In genomic region chr12:115504241-115504941, GRCh38 we compare ENCODE assay signal across 10 cellular contexts.
DNase-seq lines count a peak whose midpoint lies in the region; ATAC-seq and TF ChIP-seq lines count a peak whose summit lies in the region.
"Had no signal": no experiment of that assay in that cellular context is flagged by ENCODE, and none has a peak within 500 bp of the region (broad histone marks: within the 10 kb centered on the region; RNA-seq: fewer than 3 reads in every experiment).

No MANE protein-coding gene starts in this region.

- no peak for DNase-seq in stimulated activated naive CD8-positive, alpha-beta T cell treated with anti-CD3 and anti-CD28 coated beads, Interleukin-15, amount 100 ng/mL, for 72 hours
- DNase-seq in stimulated activated naive CD8-positive, alpha-beta T cell treated with anti-CD3 and anti-CD28 coated beads, Interleukin-15, Interleukin-2, amounts not matched to agents 100 U/mL and 50 U/mL, for 24 hours, result no peak
- DNase-seq in left colon, result no peak
- DNase-seq in activated CD4-positive, alpha-beta T cell treated with anti-CD3 and anti-CD28 coated beads, Interleukin-2, amount 10 ng/mL, durations not matched to agents 24 days and 14 days, result no peak
- DNase-seq: lower lobe of right lung had no signal

- peaks cover 10% of the 10 kb centered on the region for H3K4me1 Mint-ChIP-seq in stimulated activated naive CD8-positive, alpha-beta T cell treated with anti-CD3 and anti-CD28 coated beads, Interleukin-15, amount 100 ng/mL, for 72 hours
- no peaks in the 10 kb centered on the region for H3K4me1 Mint-ChIP-seq in activated CD4-positive, alpha-beta T cell treated with anti-CD3 and anti-CD28 coated beads, Interleukin-2, amount 10 ng/mL, durations not matched to agents 24 days and 14 days

- TF ChIP-seq CTCF in gastroesophageal sphincter (IDR thresholded peaks at IDR 0.05), result no peak

- H3K27me3 ChIP-seq in gastroesophageal sphincter, result no peaks in the 10 kb centered on the region

- no peak for TF ChIP-seq POLR2A in gastroesophageal sphincter (IDR thresholded peaks at IDR 0.05)

- H3K4me1 ChIP-seq in gastroesophageal sphincter, result no peaks in the 10 kb centered on the region

- H3K4me3 Mint-ChIP-seq in stimulated activated naive CD8-positive, alpha-beta T cell treated with anti-CD3 and anti-CD28 coated beads, Interleukin-15, amount 100 ng/mL, for 72 hours, result no peak overlapping the region
- H3K4me3 Mint-ChIP-seq in activated CD4-positive, alpha-beta T cell treated with anti-CD3 and anti-CD28 coated beads, Interleukin-2, amount 10 ng/mL, durations not matched to agents 24 days and 14 days, result no peak overlapping the region

- H3K27me3 Mint-ChIP-seq in stimulated activated naive CD8-positive, alpha-beta T cell treated with anti-CD3 and anti-CD28 coated beads, Interleukin-15, amount 100 ng/mL, for 72 hours, result no peaks in the 10 kb centered on the region
- no peaks in the 10 kb centered on the region for H3K27me3 Mint-ChIP-seq in activated CD4-positive, alpha-beta T cell treated with anti-CD3 and anti-CD28 coated beads, Interleukin-2, amount 10 ng/mL, durations not matched to agents 24 days and 14 days

- WGBS in gastroesophageal sphincter (ENCODE audit: low coverage in 1 of 2), 2 donors, result 54 to 67% methylated on average over 3 of the region's 9 CpGs

- no peak for TF ChIP-seq EP300 in gastroesophageal sphincter (IDR thresholded peaks at IDR 0.05)

- no peak overlapping the region for H3K4me3 ChIP-seq in gastroesophageal sphincter
- H3K4me3 ChIP-seq: lower lobe of right lung had no signal

- no peaks in the 10 kb centered on the region for H3K9me3 ChIP-seq in gastroesophageal sphincter
- H3K9me3 ChIP-seq: lower lobe of right lung had no signal

- H3K36me3 ChIP-seq in gastroesophageal sphincter, result no peaks in the 10 kb centered on the region
- H3K36me3 ChIP-seq: lower lobe of right lung had no signal

- peak overlapping the region in 1 of 2 donors; percentile 16 for H3K27ac Mint-ChIP-seq in stimulated activated naive CD8-positive, alpha-beta T cell treated with anti-CD3 and anti-CD28 coated beads, Interleukin-15, amount 100 ng/mL, for 72 hours
- no peak overlapping the region for H3K27ac Mint-ChIP-seq in activated CD4-positive, alpha-beta T cell treated with anti-CD3 and anti-CD28 coated beads, Interleukin-2, amount 10 ng/mL, durations not matched to agents 24 days and 14 days

- intact Hi-C loops in left colon (cut with DNase I, micrococcal nuclease), result no loop called here
- intact Hi-C loops in activated CD4-positive, alpha-beta T cell treated with anti-CD3 and anti-CD28 coated beads, Interleukin-2, amount 10 ng/mL, durations not matched to agents 24 days and 14 days (cut with micrococcal nuclease), result no loop called here

- peak; percentile 28 for ATAC-seq in stimulated activated naive CD8-positive, alpha-beta T cell treated with anti-CD3 and anti-CD28 coated beads, Interleukin-15, amount 100 ng/mL, for 72 hours
- no peak for ATAC-seq in stimulated activated naive CD8-positive, alpha-beta T cell treated with anti-CD3 and anti-CD28 coated beads, Interleukin-15, Interleukin-2, amounts not matched to agents 100 U/mL and 50 U/mL, for 24 hours
- ATAC-seq in HG03432 (IDR thresholded peaks at IDR 0.05; ENCODE audit: unreplicated experiment), result peak; percentile 84
- ATAC-seq in gastroesophageal sphincter, result peak; percentile 46
- no peak for ATAC-seq in HG02763 (IDR thresholded peaks at IDR 0.05; ENCODE audit: unreplicated experiment)
- ATAC-seq in left colon, result no peak
- ATAC-seq in HG03159 (IDR thresholded peaks at IDR 0.05; ENCODE audit: unreplicated experiment), result no peak

- H3K9me3 Mint-ChIP-seq in stimulated activated naive CD8-positive, alpha-beta T cell treated with anti-CD3 and anti-CD28 coated beads, Interleukin-15, amount 100 ng/mL, for 72 hours, result peaks cover 15 to 20% of the 10 kb centered on the region in 2 donors
- peaks cover 5% of the 10 kb centered on the region for H3K9me3 Mint-ChIP-seq in activated CD4-positive, alpha-beta T cell treated with anti-CD3 and anti-CD28 coated beads, Interleukin-2, amount 10 ng/mL, durations not matched to agents 24 days and 14 days

- H3K27ac ChIP-seq in gastroesophageal sphincter, result peak overlapping the region in 2 of 4 donors; percentile 24 to 27
- H3K27ac ChIP-seq: KMS-11, lower lobe of right lung had no signal

- no peaks in the 10 kb centered on the region for H3K36me3 Mint-ChIP-seq in activated CD4-positive, alpha-beta T cell treated with anti-CD3 and anti-CD28 coated beads, Interleukin-2, amount 10 ng/mL, durations not matched to agents 24 days and 14 days (ENCODE audit: low read depth)

Comparison
In these comparisons a context has a peak if more than half of its experiments do, and no peak if none do; other contexts are left out.
1. ATAC-seq: peak in stimulated activated naive CD8-positive, alpha-beta T cell treated with anti-CD3 and anti-CD28 coated beads, Interleukin-15, amount 100 ng/mL, for 72 hours (single experiment), HG03432 (single experiment) and gastroesophageal sphincter (single experiment); none in stimulated activated naive CD8-positive, alpha-beta T cell treated with anti-CD3 and anti-CD28 coated beads, Interleukin-15, Interleukin-2, amounts not matched to agents 100 U/mL and 50 U/mL, for 24 hours (single experiment), HG02763 (single experiment), left colon (single experiment) and HG03159 (single experiment).